Comparison of ENCODE assay signal across 26 cellular contexts in genomic region chr10:3432089-3432488, GRCh38.
"Had no signal": no experiment of that assay in that cellular context is flagged by ENCODE, and none has a peak within 500 bp of the region (broad histone marks: within the 10 kb centered on the region; RNA-seq: fewer than 3 reads in every experiment).

No MANE protein-coding gene starts in this region.

- H3K27me3 ChIP-seq: gastrocnemius medialis, left lung, neutrophil, pancreas, sigmoid colon, thyroid gland had no signal

- H3K4me3 ChIP-seq: gastrocnemius medialis, left lung, lower lobe of right lung, pancreas, psoas muscle, sigmoid colon, thyroid gland had no signal

- FAIRE-seq: bronchial epithelial cell, colon, pancreas, small intestine had no signal

- H3K36me3 ChIP-seq: gastrocnemius medialis, left lung, lower lobe of right lung, neutrophil, pancreas, sigmoid colon, thyroid gland had no signal

- DNase-seq: activated CD4-positive, alpha-beta memory T cell treated with anti-CD3 and anti-CD28 coated beads for 36 hours; activated CD4-positive, alpha-beta T cell treated with anti-CD3 and anti-CD28 coated beads, Interleukin-2, amount 10 ng/mL, durations not matched to agents 24 days and 14 days; activated CD4-positive, CD25-positive, alpha-beta regulatory T cell treated with anti-CD3 and anti-CD28 coated beads, Interleukin-2, amount 50 U/mL, for 72 hours; activated CD8-positive, alpha-beta memory T cell treated with anti-CD3 and anti-CD28 coated beads, Interleukin-2, amount 50 U/mL, for 4 hours; activated gamma-delta T cell treated with Interleukin-2 at 50 U/mL for 16 hours; activated naive CD4-positive, alpha-beta T cell treated with anti-CD3 and anti-CD28 coated beads, Interleukin-2, amount 50 U/mL, for 16 hours; activated T-cell treated with anti-CD3 and anti-CD28 coated beads, Interleukin-2, amount 50 U/mL, for 24 hours; effector CD8-positive, alpha-beta T cell; erythroblast; gastrocnemius medialis; lower lobe of right lung; mesendoderm; natural killer cell; pancreas; psoas muscle; small intestine; stimulated activated CD4-positive, alpha-beta T cell treated with anti-CD3 and anti-CD28 coated beads, Interleukin-4, amount 100 ng/mL, for 24 hours; stimulated activated CD8-positive, alpha-beta memory T cell treated with anti-CD3 and anti-CD28 coated beads, Interleukin-4, amount 100 ng/mL, for 48 hours; stimulated activated naive CD8-positive, alpha-beta T cell treated with anti-CD3 and anti-CD28 coated beads, Interleukin-15, amount 100 ng/mL, for 72 hours; T-helper 17 cell; thyroid gland had no signal

- H3K27ac ChIP-seq: gastrocnemius medialis, left lung, lower lobe of right lung, neutrophil, pancreas, psoas muscle, sigmoid colon had no signal

- H3K4me1 ChIP-seq: gastrocnemius medialis, left lung, pancreas, psoas muscle had no signal

- H3K9me3 ChIP-seq: gastrocnemius medialis, left lung, lower lobe of right lung, neutrophil, pancreas, psoas muscle, sigmoid colon, thyroid gland had no signal
